In genomic region chr19:40443131-40443929, GRCh38 we compare ENCODE assay signal across 1 cellular context.
TF ChIP-seq lines count a peak whose summit lies in the region.

No MANE protein-coding gene starts in this region.

TF ChIP-seq in HepG2, 621 proteins besides CTCF, POLR2A, EP300 and RAD21 (continued from another document and continues in another):
- no peak for TF ChIP-seq ZHX2 (IDR thresholded peaks at IDR 0.05; ENCODE audit: low read depth)
- no peak for TF ChIP-seq ZHX2 (CRISPR knock-in tag; IDR thresholded peaks at IDR 0.05; ENCODE audit: borderline replicate concordance)
- no peak for TF ChIP-seq ZNF576 (CRISPR knock-in tag; IDR thresholded peaks at IDR 0.05)
- no peak; the same call in 1 of the 2 replicates for TF ChIP-seq ZNF790 (CRISPR knock-in tag; IDR thresholded peaks at IDR 0.05; ENCODE audit: borderline replicate concordance)
- no peak for TF ChIP-seq ZNF235 (CRISPR knock-in tag; IDR thresholded peaks at IDR 0.05; ENCODE audit: borderline replicate concordance)
- no peak for TF ChIP-seq TCF12 (IDR thresholded peaks at IDR 0.05)
- no peak for TF ChIP-seq TCF12 (CRISPR knock-in tag; IDR thresholded peaks at IDR 0.05)
- no peak for TF ChIP-seq ZNF44 (CRISPR knock-in tag; IDR thresholded peaks at IDR 0.05)
- TF ChIP-seq ZNF101 (CRISPR knock-in tag; IDR thresholded peaks at IDR 0.05; ENCODE audit: borderline replicate concordance, low read depth): no peak
- TF ChIP-seq RNF2 (conservative IDR thresholded peaks at IDR 0.05; ENCODE audit: low read depth): no peak
- no peak for TF ChIP-seq FLYWCH1 (CRISPR knock-in tag; IDR thresholded peaks at IDR 0.05)
- TF ChIP-seq TERF1 (CRISPR knock-in tag; IDR thresholded peaks at IDR 0.05): no peak
- TF ChIP-seq PLSCR1 (CRISPR knock-in tag; IDR thresholded peaks at IDR 0.05; ENCODE audit: borderline replicate concordance): no peak
- no peak for TF ChIP-seq KDM5A (IDR thresholded peaks at IDR 0.05; ENCODE audit: borderline replicate concordance, low read length)
- TF ChIP-seq HMG20A (CRISPR knock-in tag; IDR thresholded peaks at IDR 0.05; ENCODE audit: borderline replicate concordance): no peak; the same call in 1 of the 2 replicates
- TF ChIP-seq MAX (IDR thresholded peaks at IDR 0.05): peak; percentile 66; the same call in 1 of the 2 replicates
- no peak for TF ChIP-seq ZNF24 (IDR thresholded peaks at IDR 0.05)
- TF ChIP-seq PHB2 (IDR thresholded peaks at IDR 0.05; ENCODE audit: partially characterized antibody): no peak
- no peak for TF ChIP-seq ZFP62 (CRISPR knock-in tag; IDR thresholded peaks at IDR 0.05)
- TF ChIP-seq THAP11 (CRISPR knock-in tag; IDR thresholded peaks at IDR 0.05): peak; percentile 97
- TF ChIP-seq ZBTB37 (CRISPR knock-in tag; IDR thresholded peaks at IDR 0.05): no peak
- no peak for TF ChIP-seq ATF7-NPFF (CRISPR knock-in tag; IDR thresholded peaks at IDR 0.05; ENCODE audit: low read depth)
- peak; percentile 82; the same call in 1 of the 2 replicates for TF ChIP-seq SP5 (CRISPR knock-in tag; IDR thresholded peaks at IDR 0.05; ENCODE audit: borderline replicate concordance, low read depth)
- no peak for TF ChIP-seq ZNF749 (CRISPR knock-in tag; IDR thresholded peaks at IDR 0.05; ENCODE audit: borderline replicate concordance)
- TF ChIP-seq ZNF543 (CRISPR knock-in tag; IDR thresholded peaks at IDR 0.05): no peak
- TF ChIP-seq ZNF350 (CRISPR knock-in tag; IDR thresholded peaks at IDR 0.05; ENCODE audit: borderline replicate concordance, low read depth): no peak
- TF ChIP-seq HDAC6 (IDR thresholded peaks at IDR 0.05; ENCODE audit: low read depth, low read length): no peak
- no peak for TF ChIP-seq HOXA9 (CRISPR knock-in tag; IDR thresholded peaks at IDR 0.05; ENCODE audit: borderline replicate concordance)
- TF ChIP-seq E2F1 (CRISPR knock-in tag; IDR thresholded peaks at IDR 0.05): peak; percentile 60; the same call in 1 of the 2 replicates
- peak; percentile 77 for TF ChIP-seq RBFOX2 (IDR thresholded peaks at IDR 0.05; ENCODE audit: low read depth, low read length)
- TF ChIP-seq KDM3A (CRISPR knock-in tag; IDR thresholded peaks at IDR 0.05; ENCODE audit: low read depth): no peak; the same call in 1 of the 2 replicates
- peak; percentile 78 for TF ChIP-seq NR2C2 (CRISPR knock-in tag; IDR thresholded peaks at IDR 0.05; ENCODE audit: borderline replicate concordance)
- TF ChIP-seq FOSL2 (CRISPR knock-in tag; IDR thresholded peaks at IDR 0.05): no peak; the same call in 1 of the 2 replicates
- TF ChIP-seq ATAD3A (CRISPR knock-in tag; IDR thresholded peaks at IDR 0.05): no peak
- TF ChIP-seq ZNF496 (CRISPR knock-in tag; IDR thresholded peaks at IDR 0.05; ENCODE audit: insufficient replicate concordance): no peak
- TF ChIP-seq ZNF430 (CRISPR knock-in tag; IDR thresholded peaks at IDR 0.05): no peak
- TF ChIP-seq ZNF263 (CRISPR knock-in tag; IDR thresholded peaks at IDR 0.05): no peak; the same call in 1 of the 2 replicates
- TF ChIP-seq PBX3 (CRISPR knock-in tag; IDR thresholded peaks at IDR 0.05; ENCODE audit: borderline replicate concordance): no peak
- TF ChIP-seq FOXA1 (IDR thresholded peaks at IDR 0.05): no peak
- no peak for TF ChIP-seq FOXA1 (CRISPR knock-in tag; IDR thresholded peaks at IDR 0.05)
- TF ChIP-seq ZNF441 (CRISPR knock-in tag; IDR thresholded peaks at IDR 0.05; ENCODE audit: borderline replicate concordance): 0 out of 2 replicates have a peak, but pooled peaks have one; percentile 28
- TF ChIP-seq ZNF180 (CRISPR knock-in tag; IDR thresholded peaks at IDR 0.05; ENCODE audit: borderline replicate concordance, low read depth): no peak
- 0 out of 2 replicates have a peak, but pooled peaks have one; percentile 57 for TF ChIP-seq TAF1 (CRISPR knock-in tag; IDR thresholded peaks at IDR 0.05)
- TF ChIP-seq ZBTB46 (CRISPR knock-in tag; IDR thresholded peaks at IDR 0.05; ENCODE audit: borderline replicate concordance): no peak
- no peak for TF ChIP-seq ZNF362 (CRISPR knock-in tag; IDR thresholded peaks at IDR 0.05; ENCODE audit: borderline replicate concordance)
- TF ChIP-seq ZSCAN20 (CRISPR knock-in tag; IDR thresholded peaks at IDR 0.05; ENCODE audit: borderline replicate concordance): no peak
- TF ChIP-seq CSRNP1 (CRISPR knock-in tag; IDR thresholded peaks at IDR 0.05): no peak
- TF ChIP-seq ZNF136 (CRISPR knock-in tag; IDR thresholded peaks at IDR 0.05; ENCODE audit: low read depth): no peak
